1 cellular context compared by ENCODE assay signal in genomic region chr13:99864627-99864990, GRCh38.
TF ChIP-seq lines count a peak whose summit lies in the region.

No MANE protein-coding gene starts in this region.

TF ChIP-seq in GM23338, 12 proteins besides CTCF, POLR2A, EP300 and RAD21 (continued from another document):
- TF ChIP-seq ZNF462 (CRISPR knock-in tag; IDR thresholded peaks at IDR 0.05): no peak
- no peak for TF ChIP-seq EZH2 (IDR thresholded peaks at IDR 0.05; ENCODE audit: low read depth, unreplicated experiment)
- no peak for TF ChIP-seq JUNB (IDR thresholded peaks at IDR 0.05; ENCODE audit: unreplicated experiment)
